Comparison of ENCODE assay signal across 21 cellular contexts in the genomic region with DNA sequence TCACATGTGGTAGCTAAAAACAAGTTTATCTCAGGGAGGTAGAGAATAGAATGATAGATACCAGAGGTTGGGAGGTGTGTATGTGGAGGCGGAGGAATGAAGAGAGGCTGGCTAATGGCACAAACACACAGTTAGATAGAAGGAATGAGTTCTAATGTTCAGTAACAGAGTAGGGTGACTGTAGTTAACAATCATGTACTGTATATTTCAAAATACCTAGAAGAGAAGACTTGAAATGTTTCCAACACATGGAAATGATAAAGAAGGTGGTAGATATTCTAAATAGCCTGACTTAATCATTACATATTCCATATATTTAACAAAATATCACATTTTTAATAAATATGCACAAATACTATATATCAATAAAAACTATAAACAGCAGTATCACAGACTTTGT. TPM values are rescaled to one million over a fixed set of nuclear protein-coding genes. Genes with fewer than 3 reads are reported as not detected.
"Had no signal": no experiment of that assay in that cellular context is flagged by ENCODE, and none has a peak within 500 bp of the region (broad histone marks: within the 10 kb centered on the region; RNA-seq: fewer than 3 reads in every experiment).

No MANE protein-coding gene starts in this region.

- FAIRE-seq: frontal cortex had no signal

- H3K27me3 Mint-ChIP-seq: naive B cell had no signal

- H3K4me1 Mint-ChIP-seq: nephron progenitor cell had no signal

- H3K27ac ChIP-seq: colonic mucosa, esophagus squamous epithelium, heart left ventricle had no signal

- H3K4me1 ChIP-seq: colonic mucosa, esophagus squamous epithelium had no signal

- H3K27ac Mint-ChIP-seq: naive B cell, nephron progenitor cell had no signal

- H3K36me3 ChIP-seq: colonic mucosa, esophagus squamous epithelium, heart left ventricle had no signal

- H3K4me3 Mint-ChIP-seq: nephron progenitor cell had no signal

- ATAC-seq: left colon, left ventricle myocardium superior, sciatic nerve had no signal

- H3K9me3 ChIP-seq: colonic mucosa, esophagus squamous epithelium, heart left ventricle had no signal

- H3K4me3 ChIP-seq: colonic mucosa, esophagus squamous epithelium, heart left ventricle, lung had no signal

- DNase-seq: colonic mucosa; dermis blood vessel endothelial cell; esophagus squamous epithelium; heart left ventricle; hippocampal formation; left colon; left ventricle myocardium superior; mesenchymal stem cell; midbrain; naive B cell; nephron progenitor cell; posterior cingulate gyrus; stimulated activated naive CD4-positive, alpha-beta T cell had no signal

- H3K27me3 ChIP-seq: colonic mucosa, esophagus squamous epithelium, heart left ventricle had no signal

RNA-seq across cellular contexts. Expression of a gene that starts 8.9 kb away (rescaled TPM):
- total RNA-seq: colonic mucosa, dermis blood vessel endothelial cell, epithelial cell of proximal tubule, frontal cortex, glomerular endothelial cell, kidney epithelial cell, left ventricle myocardium superior, pulmonary artery endothelial cell had no signal
- polyA plus RNA-seq: urinary bladder had no signal
